33 cellular contexts compared by ENCODE assay signal in genomic region chr5:10599113-10599512, GRCh38.
"Had no signal": no experiment of that assay in that cellular context is flagged by ENCODE, and none has a peak within 500 bp of the region (broad histone marks: within the 10 kb centered on the region; RNA-seq: fewer than 3 reads in every experiment).

No MANE protein-coding gene starts in this region.

- H3K27ac ChIP-seq: RWPE1, WERI-Rb-1 had no signal

- H3K36me3 Mint-ChIP-seq: activated naive CD4-positive, alpha-beta T cell treated with anti-CD3 and anti-CD28 coated beads, Interleukin-2, amount 10 ng/mL, durations not matched to agents 7 days and 5 days had no signal

- ATAC-seq: activated CD8-positive, alpha-beta memory T cell treated with anti-CD3 and anti-CD28 coated beads, Interleukin-2, amount 10 ng/mL, durations not matched to agents 7 days and 5 days; activated naive CD8-positive, alpha-beta T cell treated with anti-CD3 and anti-CD28 coated beads, Interleukin-2, amount 50 U/mL, for 24 hours; Right ventricle myocardium inferior; SK-N-SH treated with all-trans-retinoic acid at 6 μM for 48 hours had no signal

- DNase-seq: activated CD4-positive, alpha-beta memory T cell treated with anti-CD3 and anti-CD28 coated beads, Interleukin-2, amount 10 ng/mL, durations not matched to agents 7 days and 5 days; activated CD4-positive, alpha-beta T cell treated with anti-CD3 and anti-CD28 coated beads for 1 hour; activated CD4-positive, alpha-beta T cell treated with anti-CD3 and anti-CD28 coated beads for 48 hours; activated CD4-positive, CD25-positive, alpha-beta regulatory T cell; activated CD8-positive, alpha-beta memory T cell treated with anti-CD3 and anti-CD28 coated beads for 24 hours; activated CD8-positive, alpha-beta memory T cell treated with anti-CD3 and anti-CD28 coated beads, Interleukin-2, amount 10 ng/mL, durations not matched to agents 7 days and 5 days; activated CD8-positive, alpha-beta memory T cell treated with anti-CD3 and anti-CD28 coated beads, Interleukin-2, amount 50 U/mL, for 48 hours; activated effector memory CD4-positive, alpha-beta T cell treated with Interleukin-2 at 50 U/mL for 16 hours; activated naive CD4-positive, alpha-beta T cell treated with anti-CD3 and anti-CD28 coated beads, Interleukin-2, amount 10 ng/mL, durations not matched to agents 7 days and 5 days; activated naive CD8-positive, alpha-beta T cell treated with anti-CD3 and anti-CD28 coated beads, Interleukin-2, amount 50 U/mL, for 24 hours; activated T-cell treated with anti-CD3 and anti-CD28 coated beads, Interleukin-2, amount 50 U/mL, for 48 hours; anterior cingulate cortex; caudate nucleus; cerebellar nuclear complex; Karpas-422; MG63; MV-4-11; NCI-H1092; NCI-H1436 treated with DMSO at 0.1 percent for 48 hours; NCI-H1694 treated with DMSO at 0.1 percent for 48 hours; NCI-H2029; NCI-H510A; NCI-H748 treated with DMSO at 0.1 percent for 48 hours; SIG-M5; T-helper 1 cell; T1000; WERI-Rb-1 had no signal

- H3K27ac Mint-ChIP-seq: activated CD4-positive, alpha-beta memory T cell treated with anti-CD3 and anti-CD28 coated beads, Interleukin-2, amount 10 ng/mL, durations not matched to agents 7 days and 5 days; activated CD8-positive, alpha-beta memory T cell treated with anti-CD3 and anti-CD28 coated beads, Interleukin-2, amount 10 ng/mL, durations not matched to agents 7 days and 5 days; activated naive CD4-positive, alpha-beta T cell treated with anti-CD3 and anti-CD28 coated beads, Interleukin-2, amount 10 ng/mL, durations not matched to agents 7 days and 5 days; activated naive CD8-positive, alpha-beta T cell; activated naive CD8-positive, alpha-beta T cell treated with anti-CD3 and anti-CD28 coated beads, Interleukin-2, amount 50 U/mL, for 24 hours had no signal

- H3K4me3 ChIP-seq: MG63, PC-9 had no signal

- H2AFZ ChIP-seq: PC-9 had no signal

- H3K27me3 Mint-ChIP-seq: activated naive CD4-positive, alpha-beta T cell treated with anti-CD3 and anti-CD28 coated beads, Interleukin-2, amount 10 ng/mL, durations not matched to agents 7 days and 5 days; activated naive CD8-positive, alpha-beta T cell had no signal

- H3K27me3 ChIP-seq: MG63 had no signal

- H3K4me3 Mint-ChIP-seq: activated CD4-positive, alpha-beta memory T cell treated with anti-CD3 and anti-CD28 coated beads, Interleukin-2, amount 10 ng/mL, durations not matched to agents 7 days and 5 days; activated CD8-positive, alpha-beta memory T cell treated with anti-CD3 and anti-CD28 coated beads, Interleukin-2, amount 10 ng/mL, durations not matched to agents 7 days and 5 days; activated naive CD4-positive, alpha-beta T cell treated with anti-CD3 and anti-CD28 coated beads, Interleukin-2, amount 10 ng/mL, durations not matched to agents 7 days and 5 days; activated naive CD8-positive, alpha-beta T cell; activated naive CD8-positive, alpha-beta T cell treated with anti-CD3 and anti-CD28 coated beads, Interleukin-2, amount 50 U/mL, for 24 hours; brain had no signal
